22 cellular contexts compared by ENCODE assay signal in genomic region chr5:138078006-138078643, GRCh38. TPM values are rescaled to one million over a fixed set of nuclear protein-coding genes. Genes with fewer than 3 reads are reported as not detected.
DNase-seq lines count a peak whose midpoint lies in the region; ATAC-seq, FAIRE-seq and TF ChIP-seq lines count a peak whose summit lies in the region.
"Had no signal": no experiment of that assay in that cellular context is flagged by ENCODE, and none has a peak within 500 bp of the region (broad histone marks: within the 10 kb centered on the region; RNA-seq: fewer than 3 reads in every experiment).

No MANE protein-coding gene starts in this region.

- H3K4me2 ChIP-seq in GM23338 (0 out of 2 replicates have a peak overlapping the region, but pooled peaks have one; percentile 26), Loucy (ENCODE audit: low read depth, low read length, poor library complexity, severe bottlenecking) (no peak overlapping the region), neural progenitor cell (peak overlapping the region; percentile 58)
- H3K4me2 ChIP-seq: A549 had no signal

- no peaks in the 10 kb centered on the region for H3K36me3 ChIP-seq in GM23338 (ENCODE audit: insufficient read depth)
- no peaks in the 10 kb centered on the region for H3K36me3 ChIP-seq in Loucy (ENCODE audit: insufficient read depth, low read length)
- H3K36me3 ChIP-seq in iPS-20b (ENCODE audit: insufficient read depth, low read depth, low read length): no peaks in the 10 kb centered on the region
- H3K36me3 ChIP-seq in neural progenitor cell: no peaks in the 10 kb centered on the region
- H3K36me3 ChIP-seq: BE2C, SJSA1 had no signal

- no peaks in the 10 kb centered on the region for H3K27me3 ChIP-seq in GM23338 (ENCODE audit: insufficient read depth)
- H3K27me3 ChIP-seq in Loucy (ENCODE audit: insufficient read depth, low read length, poor library complexity, severe bottlenecking): no peaks in the 10 kb centered on the region
- no peaks in the 10 kb centered on the region for H3K27me3 ChIP-seq in iPS-20b (ENCODE audit: insufficient read depth, low read length)
- H3K27me3 ChIP-seq in neural progenitor cell: no peaks in the 10 kb centered on the region
- H3K27me3 ChIP-seq in dorsolateral prefrontal cortex: no peaks in the 10 kb centered on the region
- H3K27me3 ChIP-seq: BE2C had no signal

- H3K4me1 Mint-ChIP-seq in GM23338 (peaks cover 15% of the 10 kb centered on the region), neural progenitor cell (peaks cover 12% of the 10 kb centered on the region)
- H3K4me1 Mint-ChIP-seq in effector memory CD8-positive, alpha-beta T cell (ENCODE audit: low read depth in 2 of 2): no peaks in the 10 kb centered on the region

- no peak overlapping the region for H3K27ac ChIP-seq in GM23338 (ENCODE audit: low read depth)
- H3K27ac ChIP-seq in iPS-20b (ENCODE audit: low read length): no peak overlapping the region
- peak overlapping the region; percentile 64 for H3K27ac ChIP-seq in neural progenitor cell
- H3K27ac ChIP-seq in dorsolateral prefrontal cortex: no peak overlapping the region
- H3K27ac ChIP-seq: A549, SJSA1 had no signal

- H3K4me3 ChIP-seq in GM23338 (no peak overlapping the region), Loucy (ENCODE audit: low read length, poor library complexity, severe bottlenecking) (no peak overlapping the region), iPS-20b (ENCODE audit: low read length) (peak overlapping the region; percentile 24; the same call in 1 of the 2 replicates), neural progenitor cell (no peak overlapping the region), dorsolateral prefrontal cortex (no peak overlapping the region)
- H3K4me3 ChIP-seq: A549, GM12878, SJSA1 had no signal

- ATAC-seq in GM23338: peak; percentile 50
- ATAC-seq in effector memory CD8-positive, alpha-beta T cell (replicated peaks): no peak
- ATAC-seq: GM12878, Right ventricle myocardium inferior had no signal

- no peak for TF ChIP-seq CTCF in GM23338 (conservative IDR thresholded peaks at IDR 0.05; ENCODE audit: low read depth in 2 of 2)
- no peak for TF ChIP-seq CTCF in Loucy (conservative IDR thresholded peaks at IDR 0.05; ENCODE audit: low read length)
- TF ChIP-seq CTCF in neural progenitor cell (IDR thresholded peaks at IDR 0.05): no peak
- TF ChIP-seq CTCF in dorsolateral prefrontal cortex (IDR thresholded peaks at IDR 0.05 in 54 of 56, conservative IDR thresholded peaks at IDR 0.05 in 2 of 56; ENCODE audit: low read depth in 1 of 56, partially characterized antibody in 56 of 56): no peak

- DNase-seq in GM23338 (ENCODE audit: low spot score) (no peak), neural progenitor cell (ENCODE audit: low spot score) (peak; percentile 39), GM12891 (ENCODE audit: insufficient read length, low spot score) (no peak), dorsolateral prefrontal cortex (no peak), NCI-H526 treated with DMSO at 0.1 percent for 48 hours (lab: John Stamatoyannopoulos, UW) (no peak)
- no peak for DNase-seq in effector memory CD8-positive, alpha-beta T cell
- DNase-seq: BE2C, COR-L47, DMS79, KBM-7, NCI-H1105, NCI-H2029 treated with DMSO at 0.1 percent for 48 hours, NCI-H2171 treated with DMSO at 0.1 percent for 48 hours, NCI-H446, NCI-H526, OCI-M1 had no signal

- H3K9me2 ChIP-seq in GM23338 (ENCODE audit: insufficient read depth) (no peaks in the 10 kb centered on the region), Loucy (replicated peaks; ENCODE audit: low read depth, low read length) (no peaks in the 10 kb centered on the region)

- FAIRE-seq in GM12891 (lab: Jason Lieb, UNC): no peak
- FAIRE-seq: A549, GM12878 had no signal

- H3K9me3 Mint-ChIP-seq in GM23338 (no peaks in the 10 kb centered on the region), neural progenitor cell (no peaks in the 10 kb centered on the region)
- no peaks in the 10 kb centered on the region for H3K9me3 Mint-ChIP-seq in effector memory CD8-positive, alpha-beta T cell

- no peak overlapping the region for H2AFZ ChIP-seq in GM23338
- peak overlapping the region; percentile 48 for H2AFZ ChIP-seq in Loucy (ENCODE audit: low read length)
- H2AFZ ChIP-seq in neural progenitor cell (replicated peaks): peak overlapping the region; percentile 10

- peaks cover 12% of the 10 kb centered on the region; the same call in 1 of the 2 replicates for H3K4me1 ChIP-seq in GM23338 (ENCODE audit: insufficient read depth)
- no peaks in the 10 kb centered on the region for H3K4me1 ChIP-seq in Loucy (ENCODE audit: insufficient read depth, low read length, poor library complexity, severe bottlenecking)
- peaks cover 14% of the 10 kb centered on the region for H3K4me1 ChIP-seq in iPS-20b (ENCODE audit: insufficient read depth, low read length)
- peaks cover 29% of the 10 kb centered on the region for H3K4me1 ChIP-seq in neural progenitor cell
- H3K4me1 ChIP-seq: A549, BE2C, SJSA1 had no signal

- no peaks in the 10 kb centered on the region for H3K79me2 ChIP-seq in GM23338 (replicated peaks; ENCODE audit: insufficient read depth)
- no peaks in the 10 kb centered on the region for H3K79me2 ChIP-seq in Loucy (ENCODE audit: insufficient read depth, low read length)
- H3K79me2 ChIP-seq in neural progenitor cell (ENCODE audit: low read depth): no peaks in the 10 kb centered on the region

- H3K27ac Mint-ChIP-seq in GM23338 (no peak overlapping the region), neural progenitor cell (peak overlapping the region; percentile 57)
- H3K27ac Mint-ChIP-seq in effector memory CD8-positive, alpha-beta T cell: no peak overlapping the region

- H3K27me3 Mint-ChIP-seq in GM23338 (ENCODE audit: insufficient read depth, low read depth, poor library complexity) (peaks cover 2% of the 10 kb centered on the region), neural progenitor cell (ENCODE audit: insufficient read depth, low read depth) (no peaks in the 10 kb centered on the region)
- no peaks in the 10 kb centered on the region for H3K27me3 Mint-ChIP-seq in effector memory CD8-positive, alpha-beta T cell

- H3K9me3 ChIP-seq in Loucy (ENCODE audit: insufficient read depth, low read depth, low read length) (no peaks in the 10 kb centered on the region), iPS-20b (ENCODE audit: insufficient read depth, low read depth, low read length) (no peaks in the 10 kb centered on the region), neural progenitor cell (ENCODE audit: low read depth) (no peaks in the 10 kb centered on the region)
- H3K9me3 ChIP-seq: A549, BE2C, SJSA1 had no signal

- H3F3A ChIP-seq in GM23338 (replicated peaks; ENCODE audit: low read depth) (no peaks in the 10 kb centered on the region), Loucy (ENCODE audit: low read depth) (no peaks in the 10 kb centered on the region), neural progenitor cell (ENCODE audit: low read depth) (peaks cover 39% of the 10 kb centered on the region)

- no peak for TF ChIP-seq POLR2A in GM12891 (IDR thresholded peaks at IDR 0.05; ENCODE audit: low read depth, low read length)

- H4K20me1 ChIP-seq in GM23338 (replicated peaks; ENCODE audit: insufficient read depth) (no peaks in the 10 kb centered on the region; the same call in 1 of the 2 replicates), Loucy (ENCODE audit: insufficient read depth, low read length, poor library complexity, severe bottlenecking) (no peaks in the 10 kb centered on the region), neural progenitor cell (ENCODE audit: low read depth) (no peaks in the 10 kb centered on the region)

- H3K9ac ChIP-seq in Loucy (ENCODE audit: low read depth, low read length, poor library complexity, severe bottlenecking) (no peak overlapping the region), iPS-20b (ENCODE audit: low read depth, low read length) (no peak overlapping the region), neural progenitor cell (no peak overlapping the region)

- H3K36me3 Mint-ChIP-seq in GM23338 (ENCODE audit: low read depth): no peaks in the 10 kb centered on the region
- H3K36me3 Mint-ChIP-seq in neural progenitor cell: no peaks in the 10 kb centered on the region
- H3K36me3 Mint-ChIP-seq in effector memory CD8-positive, alpha-beta T cell (ENCODE audit: insufficient read depth): peaks cover 3% of the 10 kb centered on the region

- H3K4me3 Mint-ChIP-seq in GM23338 (no peak overlapping the region), neural progenitor cell (no peak overlapping the region)
- no peak overlapping the region for H3K4me3 Mint-ChIP-seq in effector memory CD8-positive, alpha-beta T cell

- intact Hi-C loops in dorsolateral prefrontal cortex (cut with DNase I): loop anchor here (5.0 kb wide), 1 partner anchor 54 kb away; no protein-coding TSS in a partner anchor

TF ChIP-seq in GM12891, 5 proteins besides CTCF, POLR2A, EP300 and RAD21:
- TF ChIP-seq SPI1 (IDR thresholded peaks at IDR 0.05; ENCODE audit: low read depth, low read length) (no peak), POLR2AphosphoS5 (IDR thresholded peaks at IDR 0.05; ENCODE audit: low read depth, low read length) (no peak), PAX5 (IDR thresholded peaks at IDR 0.05; ENCODE audit: insufficient read depth, low read length, severe bottlenecking) (no peak), POU2F2 (IDR thresholded peaks at IDR 0.05; ENCODE audit: low read depth, low read length) (no peak), TAF1 (IDR thresholded peaks at IDR 0.05; ENCODE audit: low read depth, low read length) (no peak)

RNA-seq across cellular contexts. Expression of gene WNT8A, which starts 5.7 kb away (rescaled TPM):
- not detected in 2 replicates for total RNA-seq in GM23338 (2014; rRNA removed; shearing (Covaris generic))
- polyA plus RNA-seq in GM23338 (2016; fragmentation: Nextera tagmentation; extraction: Ambion mirVana): not detected in 2 replicates
- total RNA-seq in neural progenitor cell (ENCODE audit: low replicate concordance) (0.25 TPM in 1 of 2 replicates, not detected in the other), dorsolateral prefrontal cortex (1 to 10 TPM in 9 of 120 experiments, under 1 TPM in 68, not detected in 43; 0.28 to 1.5 (median 0.52) TPM)
- not detected for polyA plus RNA-seq in GM12891 (2012; ENCODE audit: low read depth, missing spikeins)
- total RNA-seq: GM12878, Right ventricle myocardium inferior, SJSA1 had no signal
- polyA plus RNA-seq: A549, GM12878 had no signal

RNA-seq across cellular contexts. Expression of gene FAM13B, which starts 45.2 kb away (rescaled TPM):
- total RNA-seq in GM23338 (2014; rRNA removed; shearing (Covaris generic)): 24.6 and 30.2 TPM in 2 replicates
- polyA plus RNA-seq in GM23338 (2016; fragmentation: Nextera tagmentation; extraction: Ambion mirVana): 9.6 and 12.9 TPM in 2 replicates
- total RNA-seq in neural progenitor cell (ENCODE audit: low replicate concordance) (25.4 and 41.7 TPM in 2 replicates), dorsolateral prefrontal cortex (100 to 1,000 TPM in 22 of 120 experiments, 10 to 100 TPM in 98; 61.9 to 120 (median 86.7) TPM)
- 12.5 TPM for polyA plus RNA-seq in GM12891 (2012; ENCODE audit: low read depth, missing spikeins)
